In genomic region chr1:8597455-8597854, GRCh38 we compare ENCODE assay signal across 14 cellular contexts.
DNase-seq lines count a peak whose midpoint lies in the region; ATAC-seq and TF ChIP-seq lines count a peak whose summit lies in the region.
"Had no signal": no experiment of that assay in that cellular context is flagged by ENCODE, and none has a peak within 500 bp of the region (broad histone marks: within the 10 kb centered on the region; RNA-seq: fewer than 3 reads in every experiment).

No MANE protein-coding gene starts in this region.

- H3K18ac ChIP-seq in mesenchymal stem cell (ENCODE audit: low read depth in 1 of 2, low read length in 2 of 2) = no peak overlapping the region

- no peak overlapping the region for H2AK5ac ChIP-seq in mesenchymal stem cell (ENCODE audit: low read length, severe bottlenecking)

- H3K4ac ChIP-seq in mesenchymal stem cell (ENCODE audit: low read depth in 1 of 2, low read length in 2 of 2) = no peak overlapping the region

- no peak overlapping the region for H2BK5ac ChIP-seq in mesenchymal stem cell (ENCODE audit: low read depth, low read length, poor library complexity, severe bottlenecking)

- no peak overlapping the region for H3K4me2 ChIP-seq in mesenchymal stem cell (ENCODE audit: low read length, poor library complexity, severe bottlenecking)

- H3K27me3 Mint-ChIP-seq in stimulated activated naive B cell treated with anti-CD40 and anti-IgM and Interleukin-4, amounts not matched to agents 10 μg/mL and 1 μg/mL and 100 μg/mL, for 72 hours = no peaks in the 10 kb centered on the region

- H3K27ac ChIP-seq in heart right ventricle = peak overlapping the region in 7 of 10 donors; percentile 7 to 81 (median 61)
- H3K27ac ChIP-seq in caudate nucleus (ENCODE audit: low read depth, low read length) = peak overlapping the region; percentile 2
- no peak overlapping the region for H3K27ac ChIP-seq in mesenchymal stem cell (ENCODE audit: low read length, poor library complexity, severe bottlenecking)
- H3K27ac ChIP-seq in uterus = peak overlapping the region; percentile 76 to 85

- no peak overlapping the region for H4K8ac ChIP-seq in mesenchymal stem cell (ENCODE audit: low read length)

- peak overlapping the region; percentile 75 for H3K9ac ChIP-seq in mesenchymal stem cell (ENCODE audit: low read length)

- 44 to 48% methylated on average over 4 of the region's 4 CpGs for WGBS in heart right ventricle, 2 donors
- 89% methylated on average over 2 of the region's 4 CpGs for WGBS in mesenchymal stem cell

- intact Hi-C loops in heart right ventricle (cut with DNase I) = loop anchor here in 2 of 10 donors (5.0 kb wide), 1 partner anchor 35 kb away; no protein-coding TSS in a partner anchor
- intact Hi-C loops in Right ventricle myocardium superior (cut with DNase I) = no loop called here
- intact Hi-C loops in uterus (cut with DNase I; ENCODE audit: low total_unique reads) = no loop called here

- peaks cover 0 to 5% of the 10 kb centered on the region in 2 donors for H3K9me3 Mint-ChIP-seq in stimulated activated naive B cell treated with anti-CD40 and anti-IgM and Interleukin-4, amounts not matched to agents 10 μg/mL and 1 μg/mL and 100 μg/mL, for 72 hours
- H3K9me3 Mint-ChIP-seq: CD8-positive, alpha-beta T cell had no signal

- peaks cover 29 to 47% of the 10 kb centered on the region in 2 donors for H3K4me1 Mint-ChIP-seq in stimulated activated naive B cell treated with anti-CD40 and anti-IgM and Interleukin-4, amounts not matched to agents 10 μg/mL and 1 μg/mL and 100 μg/mL, for 72 hours

- H3K9me3 ChIP-seq in heart right ventricle (no peaks in the 10 kb centered on the region), mesenchymal stem cell (ENCODE audit: control insufficient read depth, low read length) (no peaks in the 10 kb centered on the region), uterus (no peaks in the 10 kb centered on the region)

- peaks cover 31% of the 10 kb centered on the region for H3K79me1 ChIP-seq in mesenchymal stem cell (replicated peaks; ENCODE audit: low read length, poor library complexity, severe bottlenecking)

- no peak overlapping the region for H4K91ac ChIP-seq in mesenchymal stem cell (ENCODE audit: low read length)

- no peak for ATAC-seq in heart right ventricle
- ATAC-seq in Right ventricle myocardium superior (ENCODE audit: poor library complexity) = no peak
- no peak for ATAC-seq in stimulated activated naive B cell treated with anti-CD40 and anti-IgM and Interleukin-4, amounts not matched to agents 10 μg/mL and 1 μg/mL and 100 μg/mL, for 72 hours (replicated peaks)
- ATAC-seq: CD8-positive, alpha-beta T cell had no signal

- peaks cover 27 to 53% of the 10 kb centered on the region in 2 donors for H3K36me3 Mint-ChIP-seq in stimulated activated naive B cell treated with anti-CD40 and anti-IgM and Interleukin-4, amounts not matched to agents 10 μg/mL and 1 μg/mL and 100 μg/mL, for 72 hours
- H3K36me3 Mint-ChIP-seq: CD8-positive, alpha-beta T cell had no signal

- H3K23ac ChIP-seq in mesenchymal stem cell (ENCODE audit: low read length in 2 of 2) = no peak overlapping the region

- H2BK15ac ChIP-seq in mesenchymal stem cell (ENCODE audit: low read depth, poor library complexity, severe bottlenecking) = no peak overlapping the region

- no peak overlapping the region for H2BK12ac ChIP-seq in mesenchymal stem cell (ENCODE audit: low read length in 2 of 2)

- no peak for TF ChIP-seq CTCF in heart right ventricle (IDR thresholded peaks at IDR 0.05)
- no peak for TF ChIP-seq CTCF in uterus (IDR thresholded peaks at IDR 0.05)

- H3K4me1 ChIP-seq in heart right ventricle (peaks cover 3 to 56% (median 44%) of the 10 kb centered on the region in 9 donors), mesenchymal stem cell (ENCODE audit: control insufficient read depth, insufficient read depth, low read depth, low read length) (peaks cover 10% of the 10 kb centered on the region), uterus (no peaks in the 10 kb centered on the region)

- H3K14ac ChIP-seq in mesenchymal stem cell (ENCODE audit: low read length in 2 of 2) = no peak overlapping the region

- H3K27me3 ChIP-seq in heart right ventricle = no peaks in the 10 kb centered on the region
- no peaks in the 10 kb centered on the region for H3K27me3 ChIP-seq in mesenchymal stem cell (ENCODE audit: control insufficient read depth in 1 of 2, insufficient read depth in 1 of 2, low read length in 2 of 2)
- no peaks in the 10 kb centered on the region for H3K27me3 ChIP-seq in uterus
- no peaks in the 10 kb centered on the region for H3K27me3 ChIP-seq in H7 (ENCODE audit: control insufficient read depth, insufficient read depth, low read length)

- no peak for DNase-seq in heart right ventricle
- no peak for DNase-seq in Right ventricle myocardium superior
- DNase-seq in caudate nucleus (lab: John Stamatoyannopoulos, UW) = no peak
- DNase-seq in mesenchymal stem cell = no peak
- DNase-seq in uterus = no peak
- no peak for DNase-seq in stimulated activated naive B cell treated with anti-CD40 and anti-IgM and Interleukin-4, amounts not matched to agents 10 μg/mL and 1 μg/mL and 100 μg/mL, for 72 hours
- DNase-seq in H7 = no peak
- no peak for DNase-seq in activated CD4-positive, alpha-beta T cell treated with anti-CD3 and anti-CD28 coated beads, Interleukin-2, amount 50 U/mL, for 1 hour
- DNase-seq: amniotic stem cell; CD8-positive, alpha-beta T cell; DND-41; effector CD4-positive, alpha-beta T cell; NK-92 treated with Interleukin-12 subunit alpha and Interleukin-12 subunit beta, amount 100 ng/mL, for 24 hours; T-helper 9 cell had no signal

- H3K4me3 Mint-ChIP-seq in stimulated activated naive B cell treated with anti-CD40 and anti-IgM and Interleukin-4, amounts not matched to agents 10 μg/mL and 1 μg/mL and 100 μg/mL, for 72 hours = no peak overlapping the region
- H3K4me3 Mint-ChIP-seq: CD8-positive, alpha-beta T cell had no signal

- H3K4me3 ChIP-seq in heart right ventricle = no peak overlapping the region
- peak overlapping the region in 1 of 2 experiments; percentile 69 for H3K4me3 ChIP-seq in mesenchymal stem cell (ENCODE audit: insufficient read depth in 1 of 2, low read depth in 1 of 2, low read length in 2 of 2)
- no peak overlapping the region for H3K4me3 ChIP-seq in uterus
- no peak overlapping the region for H3K4me3 ChIP-seq in H7 (ENCODE audit: insufficient read depth, low read depth, low read length)

- no peak overlapping the region for H3K27ac Mint-ChIP-seq in stimulated activated naive B cell treated with anti-CD40 and anti-IgM and Interleukin-4, amounts not matched to agents 10 μg/mL and 1 μg/mL and 100 μg/mL, for 72 hours
- H3K27ac Mint-ChIP-seq: CD8-positive, alpha-beta T cell had no signal

- no peak for TF ChIP-seq POLR2A in uterus (IDR thresholded peaks at IDR 0.05)

- H3K36me3 ChIP-seq in heart right ventricle = no peaks in the 10 kb centered on the region
- H3K36me3 ChIP-seq in mesenchymal stem cell (ENCODE audit: control insufficient read depth in 1 of 2, insufficient read depth in 2 of 2, low read depth in 1 of 2, low read length in 2 of 2) = no peaks in the 10 kb centered on the region
- H3K36me3 ChIP-seq in uterus = no peaks in the 10 kb centered on the region
- no peaks in the 10 kb centered on the region for H3K36me3 ChIP-seq in H7 (replicated peaks; ENCODE audit: control insufficient read depth, insufficient read depth, low read length)

- no peak overlapping the region for H2AFZ ChIP-seq in mesenchymal stem cell (ENCODE audit: low read depth, low read length)

- H2BK120ac ChIP-seq in mesenchymal stem cell (ENCODE audit: low read depth, low read length) = no peak overlapping the region
